ENCODE assay signal across 1 cellular context in genomic region chr9:136216541-136217240, GRCh38.
TF ChIP-seq lines count a peak whose summit lies in the region.

No MANE protein-coding gene starts in this region.

TF ChIP-seq in HepG2, 621 proteins besides CTCF, POLR2A, EP300 and RAD21:
- no peak for TF ChIP-seq RBM39 (IDR thresholded peaks at IDR 0.05; ENCODE audit: low read depth, low read length, poor library complexity, severe bottlenecking)
- TF ChIP-seq AGO2 (optimal IDR thresholded peaks at IDR 0.05; ENCODE audit: low read depth, low read length): peak; percentile 76
